ENCODE assay signal across 1 cellular context in genomic region chrX:48659686-48660085, GRCh38. TPM values are rescaled to one million over a fixed set of nuclear protein-coding genes. Genes with fewer than 3 reads are reported as not detected.
"Had no signal": no experiment of that assay in that cellular context is flagged by ENCODE, and none has a peak within 500 bp of the region (broad histone marks: within the 10 kb centered on the region; RNA-seq: fewer than 3 reads in every experiment).

No MANE protein-coding gene starts in this region.

RNA-seq across cellular contexts. Expression of gene WAS, which starts 23.9 kb away (rescaled TPM):
- total RNA-seq: GM23248 had no signal
- polyA plus RNA-seq: GM23248 had no signal
